1 cellular context compared by ENCODE assay signal in genomic region chr2:57842531-57842930, GRCh38.
TF ChIP-seq lines count a peak whose summit lies in the region.

No MANE protein-coding gene starts in this region.

TF ChIP-seq in IMR-90, 13 proteins besides CTCF, POLR2A, EP300 and RAD21 (continued from another document):
- TF ChIP-seq CHD1 (IDR thresholded peaks at IDR 0.05; ENCODE audit: low read depth, low read length), result no peak
- no peak for TF ChIP-seq MAFK (IDR thresholded peaks at IDR 0.05; ENCODE audit: low read depth, low read length)
- TF ChIP-seq, protein P1, sequence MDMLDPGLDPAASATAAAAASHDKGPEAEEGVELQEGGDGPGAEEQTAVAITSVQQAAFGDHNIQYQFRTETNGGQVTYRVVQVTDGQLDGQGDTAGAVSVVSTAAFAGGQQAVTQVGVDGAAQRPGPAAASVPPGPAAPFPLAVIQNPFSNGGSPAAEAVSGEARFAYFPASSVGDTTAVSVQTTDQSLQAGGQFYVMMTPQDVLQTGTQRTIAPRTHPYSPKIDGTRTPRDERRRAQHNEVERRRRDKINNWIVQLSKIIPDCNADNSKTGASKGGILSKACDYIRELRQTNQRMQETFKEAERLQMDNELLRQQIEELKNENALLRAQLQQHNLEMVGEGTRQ (IDR thresholded peaks at IDR 0.05; ENCODE audit: low read depth, low read length), result no peak
- no peak for TF ChIP-seq RFX5 (IDR thresholded peaks at IDR 0.05; ENCODE audit: low read depth, low read length)
- no peak for TF ChIP-seq NFE2L2 (IDR thresholded peaks at IDR 0.05; ENCODE audit: low read depth, low read length)
- TF ChIP-seq SMC3 (IDR thresholded peaks at IDR 0.05; ENCODE audit: low read depth, low read length), result no peak
- no peak for TF ChIP-seq FOS (IDR thresholded peaks at IDR 0.05; ENCODE audit: low read depth, low read length)
- TF ChIP-seq, protein P2, sequence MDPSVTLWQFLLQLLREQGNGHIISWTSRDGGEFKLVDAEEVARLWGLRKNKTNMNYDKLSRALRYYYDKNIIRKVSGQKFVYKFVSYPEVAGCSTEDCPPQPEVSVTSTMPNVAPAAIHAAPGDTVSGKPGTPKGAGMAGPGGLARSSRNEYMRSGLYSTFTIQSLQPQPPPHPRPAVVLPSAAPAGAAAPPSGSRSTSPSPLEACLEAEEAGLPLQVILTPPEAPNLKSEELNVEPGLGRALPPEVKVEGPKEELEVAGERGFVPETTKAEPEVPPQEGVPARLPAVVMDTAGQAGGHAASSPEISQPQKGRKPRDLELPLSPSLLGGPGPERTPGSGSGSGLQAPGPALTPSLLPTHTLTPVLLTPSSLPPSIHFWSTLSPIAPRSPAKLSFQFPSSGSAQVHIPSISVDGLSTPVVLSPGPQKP (IDR thresholded peaks at IDR 0.05; ENCODE audit: borderline replicate concordance, low read depth, low read length), result no peak
- TF ChIP-seq CEBPB (IDR thresholded peaks at IDR 0.05; ENCODE audit: low read depth, low read length), result no peak
- TF ChIP-seq BHLHE40 (IDR thresholded peaks at IDR 0.05; ENCODE audit: low read depth, low read length), result no peak
- TF ChIP-seq MXI1 (IDR thresholded peaks at IDR 0.05; ENCODE audit: borderline replicate concordance, low read depth, low read length), result no peak
